8 cellular contexts compared by ENCODE assay signal in genomic region chr15:74127954-74128784, GRCh38. TPM values are rescaled to one million over a fixed set of nuclear protein-coding genes. Genes with fewer than 3 reads are reported as not detected.
A peak's percentile ranks its signal among the peaks of the same experiment; 100 is the strongest.
DNase-seq lines count a peak whose midpoint lies in the region; ATAC-seq and TF ChIP-seq lines count a peak whose summit lies in the region.

No MANE protein-coding gene starts in this region.

- H3K27ac ChIP-seq in HEK293 (ENCODE audit: extremely low read depth, low read depth, low read length) = peak overlapping the region; percentile 1; the same call in 1 of the 2 replicates
- no peak overlapping the region for H3K27ac ChIP-seq in hepatocyte

- CTCF ChIA-PET in HEK293 (lab: Yijun Ruan, JAX) = interaction anchor here (0.6 to 6.3 kb wide), 28 partner anchors 8 to 240 kb away, joined by 3 to 100 read pairs (median 4); partner anchors contain the start of genes CYP11A1 and STRA6
- CTCF ChIA-PET in WTC11 (lab: Charles Lee) = interaction anchor here (0.6 to 6.0 kb wide), 26 partner anchors 8 to 486 kb away, joined by 3 to 94 read pairs (median 6); partner anchors contain the start of genes PML and STRA6

- H3K4me1 ChIP-seq in HEK293 (ENCODE audit: control insufficient read depth, insufficient read depth, low read length) (peaks cover 14% of the 10 kb centered on the region), hepatocyte (ENCODE audit: insufficient read depth) (peaks cover 22% of the 10 kb centered on the region)

- no peak for DNase-seq in WTC11 (ENCODE audit: low spot score)
- DNase-seq in hepatocyte (ENCODE audit: low spot score) = peak; percentile 36
- DNase-seq in stimulated activated effector memory CD8-positive, alpha-beta T cell treated with anti-CD3 and anti-CD28 coated beads, Interleukin-12 subunit alpha, Interleukin-12 subunit beta, amount 100 ng/mL, for 72 hours (ENCODE audit: low spot score in 2 of 2) = no peak
- no peak for DNase-seq in NCI-H1694 (lab: John Stamatoyannopoulos, UW)
- no peak for DNase-seq in NCI-H2107 treated with DMSO at 0.1 percent for 48 hours (lab: John Stamatoyannopoulos, UW; ENCODE audit: unreplicated experiment)
- DNase-seq in NCI-H510A treated with DMSO at 0.1 percent for 48 hours (lab: John Stamatoyannopoulos, UW) = no peak

- no peak overlapping the region for H3K27ac Mint-ChIP-seq in WTC11
- H3K27ac Mint-ChIP-seq in stimulated activated effector memory CD8-positive, alpha-beta T cell treated with anti-CD3 and anti-CD28 coated beads, Interleukin-12 subunit alpha, Interleukin-12 subunit beta, amount 100 ng/mL, for 72 hours = no peak overlapping the region

- H3K9me3 Mint-ChIP-seq in WTC11 = no peaks in the 10 kb centered on the region
- no peaks in the 10 kb centered on the region for H3K9me3 Mint-ChIP-seq in stimulated activated effector memory CD8-positive, alpha-beta T cell treated with anti-CD3 and anti-CD28 coated beads, Interleukin-12 subunit alpha, Interleukin-12 subunit beta, amount 100 ng/mL, for 72 hours

- H3K36me3 Mint-ChIP-seq in WTC11 = no peaks in the 10 kb centered on the region; the same call in 1 of the 2 replicates
- peaks cover 15% of the 10 kb centered on the region for H3K36me3 Mint-ChIP-seq in stimulated activated effector memory CD8-positive, alpha-beta T cell treated with anti-CD3 and anti-CD28 coated beads, Interleukin-12 subunit alpha, Interleukin-12 subunit beta, amount 100 ng/mL, for 72 hours

- 3% methylated on average over 47 of the region's 53 CpGs for WGBS in hepatocyte (ENCODE audit: low lambda C conversion rate, missing lambda C conversion rate)

- H2AFZ ChIP-seq in hepatocyte = peak overlapping the region; percentile 52

- peaks cover 86% of the 10 kb centered on the region for H3K27me3 ChIP-seq in hepatocyte

- TF ChIP-seq CTCF in HEK293 (tag by site-specific recombination; IDR thresholded peaks at IDR 0.05) (no peak), WTC11 (IDR thresholded peaks at IDR 0.05) (no peak), hepatocyte (IDR thresholded peaks at IDR 0.05; ENCODE audit: poor library complexity) (no peak)

- H3K4me2 ChIP-seq in hepatocyte = peak overlapping the region; percentile 89

- ATAC-seq in WTC11 (peak; percentile 4; the same call in 1 of the 2 replicates), GM21515 (IDR thresholded peaks at IDR 0.05; ENCODE audit: unreplicated experiment) (no peak)
- ATAC-seq in stimulated activated effector memory CD8-positive, alpha-beta T cell treated with anti-CD3 and anti-CD28 coated beads, Interleukin-12 subunit alpha, Interleukin-12 subunit beta, amount 100 ng/mL, for 72 hours = peak; percentile 11

- no peaks in the 10 kb centered on the region for H3K79me2 ChIP-seq in hepatocyte

- H3K4me3 Mint-ChIP-seq in WTC11 = peak overlapping the region; percentile 73
- H3K4me3 Mint-ChIP-seq in stimulated activated effector memory CD8-positive, alpha-beta T cell treated with anti-CD3 and anti-CD28 coated beads, Interleukin-12 subunit alpha, Interleukin-12 subunit beta, amount 100 ng/mL, for 72 hours = peak overlapping the region; percentile 22

- H3K27me3 Mint-ChIP-seq in WTC11 (ENCODE audit: low read depth) = peaks cover 82% of the 10 kb centered on the region

- H4K20me1 ChIP-seq in hepatocyte (ENCODE audit: insufficient read depth, poor library complexity, severe bottlenecking) = no peaks in the 10 kb centered on the region

- no peaks in the 10 kb centered on the region for H3K9me2 ChIP-seq in hepatocyte (replicated peaks; ENCODE audit: insufficient read depth)

- H3K4me3 ChIP-seq in HEK293 (ENCODE audit: low read depth, low read length) (peak overlapping the region; percentile 25), hepatocyte (peak overlapping the region; percentile 53)

- H3K9me3 ChIP-seq in HEK293 (ENCODE audit: control insufficient read depth, insufficient read depth, low read depth, low read length) (no peaks in the 10 kb centered on the region), hepatocyte (ENCODE audit: low read depth) (no peaks in the 10 kb centered on the region)

- POLR2A ChIA-PET in HEK293 (lab: Yijun Ruan, JAX) = interaction anchor here (0.6 to 2.2 kb wide), 8 partner anchors 56 to 238 kb away, joined by 3 to 6 read pairs (median 4); partner anchors contain the start of gene STRA6
- POLR2A ChIA-PET in WTC11 (lab: Charles Lee) = interaction anchor here (0.6 to 2.2 kb wide), 4 partner anchors 74 to 430 kb away, joined by 3 to 7 read pairs (median 4); partner anchors contain the start of genes PML and STRA6

- peaks cover 59% of the 10 kb centered on the region for H3K4me1 Mint-ChIP-seq in WTC11
- peaks cover 21% of the 10 kb centered on the region for H3K4me1 Mint-ChIP-seq in stimulated activated effector memory CD8-positive, alpha-beta T cell treated with anti-CD3 and anti-CD28 coated beads, Interleukin-12 subunit alpha, Interleukin-12 subunit beta, amount 100 ng/mL, for 72 hours

- H3K36me3 ChIP-seq in HEK293 (ENCODE audit: control insufficient read depth in 2 of 2, insufficient read depth in 1 of 2, low read length in 2 of 2) (no peaks in the 10 kb centered on the region), hepatocyte (replicated peaks; ENCODE audit: insufficient read depth, low read depth) (no peaks in the 10 kb centered on the region)

TF ChIP-seq in HEK293, 187 proteins besides CTCF, POLR2A, EP300 and RAD21 (continues in another document):
- TF ChIP-seq, protein P1, sequence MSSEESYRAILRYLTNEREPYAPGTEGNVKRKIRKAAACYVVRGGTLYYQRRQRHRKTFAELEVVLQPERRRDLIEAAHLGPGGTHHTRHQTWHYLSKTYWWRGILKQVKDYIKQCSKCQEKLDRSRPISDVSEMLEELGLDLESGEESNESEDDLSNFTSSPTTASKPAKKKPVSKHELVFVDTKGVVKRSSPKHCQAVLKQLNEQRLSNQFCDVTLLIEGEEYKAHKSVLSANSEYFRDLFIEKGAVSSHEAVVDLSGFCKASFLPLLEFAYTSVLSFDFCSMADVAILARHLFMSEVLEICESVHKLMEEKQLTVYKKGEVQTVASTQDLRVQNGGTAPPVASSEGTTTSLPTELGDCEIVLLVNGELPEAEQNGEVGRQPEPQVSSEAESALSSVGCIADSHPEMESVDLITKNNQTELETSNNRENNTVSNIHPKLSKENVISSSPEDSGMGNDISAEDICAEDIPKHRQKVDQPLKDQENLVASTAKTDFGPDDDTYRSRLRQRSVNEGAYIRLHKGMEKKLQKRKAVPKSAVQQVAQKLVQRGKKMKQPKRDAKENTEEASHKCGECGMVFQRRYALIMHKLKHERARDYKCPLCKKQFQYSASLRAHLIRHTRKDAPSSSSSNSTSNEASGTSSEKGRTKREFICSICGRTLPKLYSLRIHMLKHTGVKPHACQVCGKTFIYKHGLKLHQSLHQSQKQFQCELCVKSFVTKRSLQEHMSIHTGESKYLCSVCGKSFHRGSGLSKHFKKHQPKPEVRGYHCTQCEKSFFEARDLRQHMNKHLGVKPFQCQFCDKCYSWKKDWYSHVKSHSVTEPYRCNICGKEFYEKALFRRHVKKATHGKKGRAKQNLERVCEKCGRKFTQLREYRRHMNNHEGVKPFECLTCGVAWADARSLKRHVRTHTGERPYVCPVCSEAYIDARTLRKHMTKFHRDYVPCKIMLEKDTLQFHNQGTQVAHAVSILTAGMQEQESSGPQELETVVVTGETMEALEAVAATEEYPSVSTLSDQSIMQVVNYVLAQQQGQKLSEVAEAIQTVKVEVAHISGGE (tag by site-specific recombination; conservative IDR thresholded peaks at IDR 0.05; ENCODE audit: low read depth) = no peak
- TF ChIP-seq ZNF585B (tag by site-specific recombination; IDR thresholded peaks at IDR 0.05) = no peak
- TF ChIP-seq ZXDB (tag by site-specific recombination; IDR thresholded peaks at IDR 0.05) = 0 out of 2 replicates have a peak, but pooled peaks have one; percentile 1

TF ChIP-seq in WTC11, 78 proteins besides CTCF, POLR2A, EP300 and RAD21:
- no peak for TF ChIP-seq ZNF121 (CRISPR knock-in tag; IDR thresholded peaks at IDR 0.05)
- TF ChIP-seq USF1 (CRISPR knock-in tag; IDR thresholded peaks at IDR 0.05) = peak; percentile 2; the same call in 1 of the 2 replicates

RNA-seq across cellular contexts. Expression of gene ISLR2, which starts 2.2 kb away (rescaled TPM):
- total RNA-seq in WTC11 (2021) = 8.1 to 9.4 TPM (median 8.9 TPM) in 3 replicates
- 1.7 TPM in 1 of 2 replicates, not detected in the other for total RNA-seq in hepatocyte
- 0.13 TPM in 1 of 2 replicates, not detected in the other for polyA plus RNA-seq in hepatocyte

RNA-seq across cellular contexts. Expression of gene ISLR, which starts 45.3 kb away (rescaled TPM):
- total RNA-seq in WTC11 (2021) (0.50 to 0.63 TPM (median 0.62 TPM) in 3 replicates), hepatocyte (31.4 and 36.4 TPM in 2 replicates)
- 27.8 and 32.0 TPM in 2 replicates for polyA plus RNA-seq in hepatocyte

RNA-seq across cellular contexts. Expression of gene GOLGA6A, which starts 45.8 kb away (rescaled TPM):
- total RNA-seq in WTC11 (2021) = 3.1 to 6.0 TPM (median 5.7 TPM) in 3 replicates
- total RNA-seq in hepatocyte = not detected in 2 replicates
- polyA plus RNA-seq in hepatocyte = not detected in 2 replicates

Comparison
In these comparisons a context has a peak if more than half of its experiments do, and no peak if none do; other contexts are left out.
1. RNA of gene ISLR, which starts 45.3 kb away (total RNA-seq): 31.4 to 36.4 TPM in hepatocyte; 0.50 to 0.63 TPM in WTC11; every median in the first group is over 10 times any median in the second.